In the genomic region with DNA sequence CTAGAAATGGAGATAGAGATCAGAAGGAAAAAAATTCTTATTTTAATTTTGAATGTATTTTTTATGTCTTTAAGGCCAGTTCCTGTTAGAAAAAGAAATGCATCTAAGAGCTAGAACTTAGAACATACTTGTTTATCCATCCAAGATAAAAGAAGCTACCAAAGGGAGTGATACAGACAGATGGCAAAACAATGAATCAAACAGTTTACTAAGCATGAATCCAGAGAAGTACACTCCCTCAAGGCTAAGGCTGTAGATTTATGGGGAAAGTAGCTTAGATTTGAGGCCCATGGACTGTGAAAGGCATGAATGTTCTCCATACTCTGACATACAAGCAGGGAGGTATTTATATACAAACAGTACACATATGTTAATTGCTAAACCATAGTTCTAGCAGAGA, we compare ENCODE assay signal across 21 cellular contexts.
"Had no signal": no experiment of that assay in that cellular context is flagged by ENCODE, and none has a peak within 500 bp of the region (broad histone marks: within the 10 kb centered on the region; RNA-seq: fewer than 3 reads in every experiment).

No MANE protein-coding gene starts in this region.

- ATAC-seq: effector memory CD8-positive, alpha-beta T cell; left cardiac atrium; left lung; mucosa of descending colon; natural killer cell treated with Interleukin-12 subunit alpha and Interleukin-12 subunit beta and Interleukin-15 and Interleukin-18, amount 100 ng/mL, for 72 hours; right lobe of liver; stimulated activated naive CD8-positive, alpha-beta T cell treated with anti-CD3 and anti-CD28 coated beads, Interleukin-15, amount 100 ng/mL, for 72 hours; upper lobe of right lung had no signal

- DNase-seq: cortex of kidney; effector memory CD8-positive, alpha-beta T cell; erythroblast; esophagus squamous epithelium; head of caudate nucleus; left cardiac atrium; left lung; mesenchymal stem cell; mucosa of descending colon; naive B cell; right lobe of liver; stimulated activated CD4-positive, alpha-beta T cell treated with anti-CD3 and anti-CD28 coated beads, Interleukin-12 subunit alpha, Interleukin-12 subunit beta, amount 100 ng/mL, for 4 hours; stimulated activated CD4-positive, alpha-beta T cell treated with anti-CD3 and anti-CD28 coated beads, Interleukin-1b, Interleukin-23, amount 100 ng/mL, for 48 hours; stimulated activated CD4-positive, alpha-beta T cell treated with anti-CD3 and anti-CD28 coated beads, Interleukin-4, amount 100 ng/mL, for 1 hour; stimulated activated CD8-positive, alpha-beta memory T cell treated with anti-CD3 and anti-CD28 coated beads, Interleukin-4, amount 100 ng/mL, for 48 hours; stimulated activated naive CD4-positive, alpha-beta T cell; stimulated activated naive CD8-positive, alpha-beta T cell treated with anti-CD3 and anti-CD28 coated beads, Interleukin-15, amount 100 ng/mL, for 72 hours; transverse colon; upper lobe of right lung; uterus had no signal
